Comparison of ENCODE assay signal across 19 cellular contexts in genomic region chr2:101125799-101126198, GRCh38. TPM values are rescaled to one million over a fixed set of nuclear protein-coding genes. Genes with fewer than 3 reads are reported as not detected.
A peak's percentile ranks its signal among the peaks of the same experiment; 100 is the strongest.
DNase-seq lines count a peak whose midpoint lies in the region; ATAC-seq, FAIRE-seq and TF ChIP-seq lines count a peak whose summit lies in the region.
"Had no signal": no experiment of that assay in that cellular context is flagged by ENCODE, and none has a peak within 500 bp of the region (broad histone marks: within the 10 kb centered on the region; RNA-seq: fewer than 3 reads in every experiment).

No MANE protein-coding gene starts in this region.

- H3K9me3 Mint-ChIP-seq in natural killer cell: no peaks in the 10 kb centered on the region
- no peaks in the 10 kb centered on the region for H3K9me3 Mint-ChIP-seq in nephron progenitor cell
- H3K9me3 Mint-ChIP-seq: naive thymus-derived CD4-positive, alpha-beta T cell; T-helper 2 cell treated with Interferon-gamma antibody and Interleukin-4, amounts not matched to agents 5 μg/mL and 100 μg/mL, for 36 hours had no signal

- BruUV-seq in IMR-90 (replicated peaks; lab: Mats Ljungman, UMichigan): no TSS peak

- no peak for TF ChIP-seq POLR2A in IMR-90 (IDR thresholded peaks at IDR 0.05; ENCODE audit: low read depth, low read length)

- no peak overlapping the region for H3K4me3 ChIP-seq in IMR-90 (ENCODE audit: insufficient read depth, low read depth, low read length)
- no peak overlapping the region for H3K4me3 ChIP-seq in bronchial epithelial cell (ENCODE audit: low read depth, low read length)
- H3K4me3 ChIP-seq in tibial artery: no peak overlapping the region
- H3K4me3 ChIP-seq: skin epidermis had no signal

- H4K8ac ChIP-seq in IMR-90 (ENCODE audit: low read depth in 2 of 2, low read length in 2 of 2): peak overlapping the region in 1 of 2 experiments; percentile 27; a peak in 1 of 4 replicates

- H3K79me1 ChIP-seq in IMR-90 (ENCODE audit: low read depth in 1 of 2, low read length in 2 of 2): peaks cover 6 to 39% of the 10 kb centered on the region in 2 experiments; a peak in 3 of 4 replicates

- H2AFZ ChIP-seq in IMR-90 (replicated peaks; ENCODE audit: low read length, poor library complexity): no peak overlapping the region

- peak overlapping the region; percentile 79; the same call in 1 of the 2 replicates for H4K91ac ChIP-seq in IMR-90 (ENCODE audit: insufficient read depth, low read depth, low read length)

- H3K9me1 ChIP-seq in IMR-90 (ENCODE audit: insufficient read depth, low read length): peaks cover 21% of the 10 kb centered on the region

- H3K27me3 Mint-ChIP-seq in natural killer cell (ENCODE audit: low read depth in 2 of 2) (peaks cover 33 to 53% of the 10 kb centered on the region in 2 donors), nephron progenitor cell (ENCODE audit: low read depth, poor library complexity) (peaks cover 2% of the 10 kb centered on the region)
- H3K27me3 Mint-ChIP-seq: activated CD4-positive, alpha-beta T cell treated with anti-CD3 and anti-CD28 coated beads for 36 hours had no signal

- H2BK120ac ChIP-seq in IMR-90 (ENCODE audit: low read depth, low read length): peak overlapping the region; percentile 87

- H3K4me1 ChIP-seq in IMR-90 (ENCODE audit: control insufficient read depth, insufficient read depth, low read length): peaks cover 16% of the 10 kb centered on the region
- peaks cover 0 to 83% (median 42%) of the 10 kb centered on the region in 4 donors for H3K4me1 ChIP-seq in tibial artery

- H3K27ac ChIP-seq in IMR-90 (ENCODE audit: insufficient read depth, low read length) (no peak overlapping the region), tibial artery (peak overlapping the region; percentile 80 to 96), substantia nigra (ENCODE audit: low read depth, low read length, poor library complexity, severe bottlenecking) (no peak overlapping the region)

- no peak for TF ChIP-seq RAD21 in IMR-90 (IDR thresholded peaks at IDR 0.05; ENCODE audit: low read length)

- peak overlapping the region; percentile 80 for H3K4ac ChIP-seq in IMR-90 (ENCODE audit: low read depth, low read length)

- TF ChIP-seq CTCF in IMR-90 (conservative IDR thresholded peaks at IDR 0.05; ENCODE audit: low read depth, low read length) (no peak), bronchial epithelial cell (IDR thresholded peaks at IDR 0.05; ENCODE audit: insufficient read depth, low read length, severe bottlenecking) (no peak), natural killer cell (IDR thresholded peaks at IDR 0.05) (no peak), tibial artery (IDR thresholded peaks at IDR 0.05) (no peak), nephron progenitor cell (IDR thresholded peaks at IDR 0.05) (no peak)

- no peak overlapping the region for H4K5ac ChIP-seq in IMR-90 (ENCODE audit: low read depth, low read length)

- H3K27me3 ChIP-seq in IMR-90 (ENCODE audit: control insufficient read depth, insufficient read depth, low read length) (no peaks in the 10 kb centered on the region), bronchial epithelial cell (ENCODE audit: control insufficient read depth, insufficient read depth, low read length) (no peaks in the 10 kb centered on the region), tibial artery (no peaks in the 10 kb centered on the region)

- H3K36me3 ChIP-seq in IMR-90 (ENCODE audit: control insufficient read depth, insufficient read depth, low read length): no peaks in the 10 kb centered on the region
- peaks cover 5% of the 10 kb centered on the region for H3K36me3 ChIP-seq in bronchial epithelial cell (ENCODE audit: control insufficient read depth, insufficient read depth, low read length)
- no peaks in the 10 kb centered on the region for H3K36me3 ChIP-seq in tibial artery

- in situ Hi-C loops in IMR-90 (cut with MboI; ENCODE audit: low sequenced_read_pairs): no loop called here

- H3K4me1 Mint-ChIP-seq in natural killer cell: peaks cover 32 to 41% of the 10 kb centered on the region in 2 donors
- H3K4me1 Mint-ChIP-seq in nephron progenitor cell: peaks cover 61% of the 10 kb centered on the region

- CTCF ChIA-PET in IMR-90 (lab: Yijun Ruan, JAX): interaction anchor here (0.6 to 1.6 kb wide), 2 partner anchors 29 to 63 kb away, joined by 3 to 4 read pairs; no protein-coding TSS in a partner anchor

- H2BK5ac ChIP-seq in IMR-90 (ENCODE audit: low read depth, low read length, poor library complexity, severe bottlenecking): no peak overlapping the region

- no peak for DNase-seq in IMR-90
- DNase-seq in bronchial epithelial cell (ENCODE audit: low read depth): peak; percentile 35
- DNase-seq in natural killer cell: no peak
- DNase-seq in tibial artery: no peak
- DNase-seq in AG08396 (ENCODE audit: low spot score): no peak
- no peak for DNase-seq in nephron progenitor cell
- no peak for DNase-seq in substantia nigra (lab: John Stamatoyannopoulos, UW)
- DNase-seq in NCI-H2081 (lab: John Stamatoyannopoulos, UW): no peak
- DNase-seq: activated CD4-positive, alpha-beta T cell treated with anti-CD3 and anti-CD28 coated beads for 36 hours; central memory CD4-positive, alpha-beta T cell; head of caudate nucleus; left colon; NCI-H187 treated with DMSO at 0.1 percent for 48 hours; NCI-H526 treated with DMSO at 0.1 percent for 48 hours had no signal

- H3K36me3 Mint-ChIP-seq in natural killer cell (no peaks in the 10 kb centered on the region), nephron progenitor cell (ENCODE audit: low read depth) (peaks cover 4% of the 10 kb centered on the region)
- H3K36me3 Mint-ChIP-seq: activated naive CD8-positive, alpha-beta T cell had no signal

- H4K20me1 ChIP-seq in IMR-90 (ENCODE audit: insufficient read depth, low read length): peaks cover 10% of the 10 kb centered on the region; the same call in 1 of the 2 replicates

- peak overlapping the region; percentile 62; the same call in 2 of the 3 replicates for H2BK15ac ChIP-seq in IMR-90 (ENCODE audit: low read depth, low read length)

- peak overlapping the region; percentile 84 for H3K14ac ChIP-seq in IMR-90 (replicated peaks; ENCODE audit: low read depth, low read length)

- peak overlapping the region; percentile 10 for H3K4me3 Mint-ChIP-seq in natural killer cell
- no peak overlapping the region for H3K4me3 Mint-ChIP-seq in nephron progenitor cell
- H3K4me3 Mint-ChIP-seq: activated CD4-positive, alpha-beta T cell treated with anti-CD3 and anti-CD28 coated beads for 36 hours; activated naive CD8-positive, alpha-beta T cell; T-helper 2 cell treated with Interferon-gamma antibody and Interleukin-4, amounts not matched to agents 5 μg/mL and 100 μg/mL, for 36 hours had no signal

- no peak overlapping the region for H3K9ac ChIP-seq in IMR-90 (ENCODE audit: low read depth, low read length)

- POLR2A ChIA-PET in IMR-90 (lab: Charles Lee; ENCODE audit: unreplicated experiment): interaction anchor here (0.5 kb wide), 1 partner anchor 1176 kb away, joined by 3 read pairs; no protein-coding TSS in a partner anchor

- peak overlapping the region in 1 of 2 donors; percentile 5 for H3K27ac Mint-ChIP-seq in natural killer cell
- no peak overlapping the region for H3K27ac Mint-ChIP-seq in nephron progenitor cell
- H3K27ac Mint-ChIP-seq: activated CD4-positive, alpha-beta T cell treated with anti-CD3 and anti-CD28 coated beads for 36 hours; activated naive CD8-positive, alpha-beta T cell; T-helper 2 cell treated with Interferon-gamma antibody and Interleukin-4, amounts not matched to agents 5 μg/mL and 100 μg/mL, for 36 hours had no signal

- H3K56ac ChIP-seq in IMR-90 (ENCODE audit: extremely low read depth, insufficient read depth, low read length): no peak overlapping the region

- peak overlapping the region; percentile 71 for H2BK20ac ChIP-seq in IMR-90 (ENCODE audit: low read depth, low read length)

- no peak for FAIRE-seq in bronchial epithelial cell (lab: Jason Lieb, UNC)
- FAIRE-seq: GM12891 had no signal

- no peak overlapping the region for H3K4me2 ChIP-seq in IMR-90 (ENCODE audit: low read depth, low read length)

- no peak for ATAC-seq in IMR-90 (ENCODE audit: low read depth)
- no peak for ATAC-seq in natural killer cell
- ATAC-seq: activated CD4-positive, alpha-beta T cell treated with anti-CD3 and anti-CD28 coated beads for 36 hours had no signal

- intact Hi-C loops in IMR-90 (cut with micrococcal nuclease) (no loop called here), natural killer cell (cut with micrococcal nuclease) (no loop called here), tibial artery (cut with DNase I; ENCODE audit: low total_unique reads) (no loop called here)

- H2AK9ac ChIP-seq in IMR-90 (replicated peaks; ENCODE audit: low read depth, low read length, poor library complexity): no peak overlapping the region

- no peaks in the 10 kb centered on the region for H3K9me3 ChIP-seq in IMR-90 (ENCODE audit: control insufficient read depth, insufficient read depth, low read length)
- H3K9me3 ChIP-seq in tibial artery: no peaks in the 10 kb centered on the region

- peak overlapping the region; percentile 91 for H2AK5ac ChIP-seq in IMR-90 (ENCODE audit: low read depth, low read length)

- H3K23ac ChIP-seq in IMR-90 (ENCODE audit: low read depth, low read length): peak overlapping the region; percentile 81

- dilution Hi-C loops in IMR-90 (cut with HindIII; ENCODE audit: low sequenced_read_pairs, unreplicated experiment): no loop called here

- WGBS in IMR-90 (ENCODE audit: extremely low coverage in 2 of 2, insufficient read length in 1 of 2), 2 experiments: no CpG with 5 or more reads among the region's 3 CpGs

- no peak overlapping the region for H3K18ac ChIP-seq in IMR-90 (ENCODE audit: low read depth, low read length)

TF ChIP-seq in IMR-90, 13 proteins besides CTCF, POLR2A, EP300 and RAD21 (continues in another document):
- TF ChIP-seq BHLHE40 (IDR thresholded peaks at IDR 0.05; ENCODE audit: low read depth, low read length): no peak
- TF ChIP-seq, protein P1, sequence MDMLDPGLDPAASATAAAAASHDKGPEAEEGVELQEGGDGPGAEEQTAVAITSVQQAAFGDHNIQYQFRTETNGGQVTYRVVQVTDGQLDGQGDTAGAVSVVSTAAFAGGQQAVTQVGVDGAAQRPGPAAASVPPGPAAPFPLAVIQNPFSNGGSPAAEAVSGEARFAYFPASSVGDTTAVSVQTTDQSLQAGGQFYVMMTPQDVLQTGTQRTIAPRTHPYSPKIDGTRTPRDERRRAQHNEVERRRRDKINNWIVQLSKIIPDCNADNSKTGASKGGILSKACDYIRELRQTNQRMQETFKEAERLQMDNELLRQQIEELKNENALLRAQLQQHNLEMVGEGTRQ (IDR thresholded peaks at IDR 0.05; ENCODE audit: low read depth, low read length): no peak
- no peak for TF ChIP-seq RFX5 (IDR thresholded peaks at IDR 0.05; ENCODE audit: low read depth, low read length)

RNA-seq across cellular contexts. Expression of gene TBC1D8, which starts 25.4 kb away (rescaled TPM):
- total RNA-seq in IMR-90 (2012; rRNA removed) (0.83 and 1.3 TPM in 2 replicates), bronchial epithelial cell (25.0 and 25.3 TPM in 2 replicates), natural killer cell (1 to 10 TPM; 2.2 to 8.7 (median 5.1) TPM)
- polyA plus RNA-seq in IMR-90 (2012; rRNA removed): 0.98 and 1.5 TPM in 2 replicates
- 0.22 and 0.66 TPM in 2 replicates for polyA plus RNA-seq in IMR-90 (2012; cell fraction: cytosol; rRNA removed)
- polyA plus RNA-seq in IMR-90 (2012; cell fraction: nucleus; rRNA removed; ENCODE audit: low replicate concordance): 4.4 and 6.5 TPM in 2 replicates

Comparison
In these comparisons a context has a peak if more than half of its experiments do, and no peak if none do; other contexts are left out.
1. H3K27ac ChIP-seq: peak in tibial artery (2 of 2); none in IMR-90 (single experiment) and substantia nigra (single experiment).